ENCODE assay signal across 1 cellular context in genomic region chr9:88532320-88532719, GRCh38.
TF ChIP-seq lines count a peak whose summit lies in the region.

No MANE protein-coding gene starts in this region.

TF ChIP-seq in GM23338, 12 proteins besides CTCF, POLR2A, EP300 and RAD21 (continued from another document):
- no peak for TF ChIP-seq ZNF462 (CRISPR knock-in tag; IDR thresholded peaks at IDR 0.05)
- no peak for TF ChIP-seq REST (IDR thresholded peaks at IDR 0.05; ENCODE audit: unreplicated experiment)
- no peak for TF ChIP-seq ZNF114 (CRISPR knock-in tag; IDR thresholded peaks at IDR 0.05)
- TF ChIP-seq EZH2phosphoT487 (IDR thresholded peaks at IDR 0.05; ENCODE audit: unreplicated experiment), result no peak
- no peak for TF ChIP-seq STAT1 (IDR thresholded peaks at IDR 0.05; ENCODE audit: unreplicated experiment)
- no peak for TF ChIP-seq EZH2 (IDR thresholded peaks at IDR 0.05; ENCODE audit: low read depth, unreplicated experiment)
- TF ChIP-seq ETS1 (IDR thresholded peaks at IDR 0.05), result no peak
- TF ChIP-seq NANOG (IDR thresholded peaks at IDR 0.05; ENCODE audit: borderline replicate concordance), result no peak
- no peak for TF ChIP-seq CREB1 (CRISPR knock-in tag; IDR thresholded peaks at IDR 0.05; ENCODE audit: low read depth)
